In the genomic region with DNA sequence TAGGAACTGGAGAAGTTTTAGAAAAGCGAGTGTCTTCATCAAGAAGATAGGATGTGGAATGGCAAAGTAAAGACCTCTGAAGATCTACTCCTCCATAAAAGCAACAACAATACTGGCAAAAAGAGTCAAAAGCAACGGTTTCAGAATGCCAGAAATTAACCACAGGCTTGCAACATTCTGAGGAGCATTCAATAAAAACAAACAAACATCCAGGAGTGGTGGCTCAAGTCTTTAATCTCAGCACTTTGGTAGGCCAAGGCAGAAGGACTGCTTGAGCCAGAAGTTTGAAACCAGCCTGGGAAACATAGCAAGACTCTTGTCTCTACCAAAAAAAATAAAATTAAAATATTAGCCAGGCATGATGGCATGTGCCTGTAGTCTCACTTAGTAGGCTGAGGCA, we compare ENCODE assay signal across 26 cellular contexts.
DNase-seq lines count a peak whose midpoint lies in the region; TF ChIP-seq lines count a peak whose summit lies in the region.
"Had no signal": no experiment of that assay in that cellular context is flagged by ENCODE, and none has a peak within 500 bp of the region (broad histone marks: within the 10 kb centered on the region; RNA-seq: fewer than 3 reads in every experiment).

No MANE protein-coding gene starts in this region.

- no peak overlapping the region for H3K27ac ChIP-seq in RWPE1
- H3K27ac ChIP-seq: body of pancreas, HL-60, neural progenitor cell, upper lobe of left lung, VCaP had no signal

- CTCF ChIA-PET in RWPE1 (lab: Yijun Ruan, JAX) = interaction anchor here (0.7 kb wide), 1 partner anchor 87 kb away, joined by 4 read pairs; no protein-coding TSS in a partner anchor

- peaks cover 7% of the 10 kb centered on the region for H3K36me3 ChIP-seq in adipocyte (ENCODE audit: control insufficient read depth, insufficient read depth, low read length, severe bottlenecking)
- H3K36me3 ChIP-seq: neural progenitor cell, upper lobe of left lung had no signal

- DNase-seq in GM04503 (ENCODE audit: low read depth) = peak; percentile 83
- DNase-seq in adipocyte (ENCODE audit: low read depth) = peak; percentile 70
- DNase-seq in fibroblast of mammary gland (ENCODE audit: low read depth) = peak; percentile 58
- DNase-seq in ureter (ENCODE audit: low spot score) = peak; percentile 6
- DNase-seq in RWPE1 (ENCODE audit: low spot score) = no peak
- DNase-seq in activated CD8-positive, alpha-beta memory T cell treated with anti-CD3 and anti-CD28 coated beads, Interleukin-2, amount 50 U/mL, for 48 hours = no peak
- DNase-seq in activated naive CD4-positive, alpha-beta T cell treated with anti-CD3 and anti-CD28 coated beads, Interleukin-2, amount 50 U/mL, for 16 hours = no peak
- DNase-seq: activated CD4-positive, alpha-beta T cell treated with anti-CD3 and anti-CD28 coated beads for 4 hours; activated effector memory CD4-positive, alpha-beta T cell treated with Interleukin-2 at 50 U/mL for 16 hours; activated naive CD8-positive, alpha-beta T cell treated with anti-CD3 and anti-CD28 coated beads for 36 hours; body of pancreas; CD4-positive, CD25-positive, alpha-beta regulatory T cell; cerebellar nuclear complex; NCI-H1694 treated with DMSO at 0.1 percent for 48 hours; NCI-H2171 treated with DMSO at 0.1 percent for 48 hours; NCI-H510A treated with DMSO at 0.1 percent for 48 hours; right cardiac atrium; SHP77; stimulated activated CD4-positive, alpha-beta T cell treated with anti-CD3 and anti-CD28 coated beads, Interleukin-12 subunit alpha, Interleukin-12 subunit beta, amount 100 ng/mL, for 4 hours; stimulated activated CD4-positive, alpha-beta T cell treated with anti-CD3 and anti-CD28 coated beads, Interleukin-4, amount 100 ng/mL, for 1 hour; SW 1271; T-helper 9 cell; upper lobe of left lung had no signal

- no peak for TF ChIP-seq CTCF in fibroblast of mammary gland (conservative IDR thresholded peaks at IDR 0.05; ENCODE audit: control insufficient read depth, insufficient read depth, low read depth, low read length)
- no peak for TF ChIP-seq CTCF in RWPE1 (conservative IDR thresholded peaks at IDR 0.05; ENCODE audit: low read depth)

- H3K9ac ChIP-seq in adipocyte (ENCODE audit: low read length) = no peak overlapping the region
- H3K9ac ChIP-seq: neural progenitor cell had no signal

- no peak overlapping the region for H3K4me3 ChIP-seq in adipocyte (ENCODE audit: low read length)
- H3K4me3 ChIP-seq in fibroblast of mammary gland (ENCODE audit: control insufficient read depth, low read depth, low read length) = no peak overlapping the region
- H3K4me3 ChIP-seq: body of pancreas, neural progenitor cell, upper lobe of left lung had no signal

- H3K27me3 ChIP-seq in adipocyte (replicated peaks; ENCODE audit: control insufficient read depth, insufficient read depth, low read length) = no peaks in the 10 kb centered on the region
- H3K27me3 ChIP-seq: body of pancreas, neural progenitor cell, upper lobe of left lung had no signal

- POLR2A ChIA-PET in RWPE1 (lab: Yijun Ruan, JAX; ENCODE audit: low non-redundant PET) = no interaction called here

- no peaks in the 10 kb centered on the region for H3K9me3 ChIP-seq in adipocyte (ENCODE audit: control insufficient read depth, low read length)
- H3K9me3 ChIP-seq: body of pancreas, upper lobe of left lung had no signal

- H3K4me1 ChIP-seq in adipocyte (ENCODE audit: control insufficient read depth, insufficient read depth, low read length) = peaks cover 22% of the 10 kb centered on the region
- H3K4me1 ChIP-seq: body of pancreas, neural progenitor cell had no signal

Comparison
In these comparisons a context has a peak if more than half of its experiments do, and no peak if none do; other contexts are left out.
1. DNase-seq: peak in GM04503 (single experiment), adipocyte (single experiment), fibroblast of mammary gland (single experiment) and ureter (single experiment); none in RWPE1 (single experiment), activated CD8-positive, alpha-beta memory T cell treated with anti-CD3 and anti-CD28 coated beads, Interleukin-2, amount 50 U/mL, for 48 hours (single experiment) and activated naive CD4-positive, alpha-beta T cell treated with anti-CD3 and anti-CD28 coated beads, Interleukin-2, amount 50 U/mL, for 16 hours (single experiment).